ENCODE assay signal across 9 cellular contexts in genomic region chr10:95783741-95784140, GRCh38. TPM values are rescaled to one million over a fixed set of nuclear protein-coding genes. Genes with fewer than 3 reads are reported as not detected.
A peak's percentile ranks its signal among the peaks of the same experiment; 100 is the strongest.
DNase-seq lines count a peak whose midpoint lies in the region; ATAC-seq and TF ChIP-seq lines count a peak whose summit lies in the region.
"Had no signal": no experiment of that assay in that cellular context is flagged by ENCODE, and none has a peak within 500 bp of the region (broad histone marks: within the 10 kb centered on the region; RNA-seq: fewer than 3 reads in every experiment).

No MANE protein-coding gene starts in this region.

- H3K27me3 ChIP-seq in aorta (ENCODE audit: control insufficient read depth in 1 of 2, insufficient read depth in 2 of 2, low read length in 1 of 2): no peaks in the 10 kb centered on the region

- H3K36me3 Mint-ChIP-seq in activated CD8-positive, alpha-beta T cell treated with anti-CD3 and anti-CD28 coated beads for 36 hours (ENCODE audit: low read depth): no peaks in the 10 kb centered on the region

- peaks cover 6 to 10% of the 10 kb centered on the region in 2 donors for H3K4me1 ChIP-seq in aorta (ENCODE audit: control insufficient read depth in 1 of 2, insufficient read depth in 2 of 2, low read length in 2 of 2)

- no peak overlapping the region for H3K27ac Mint-ChIP-seq in stimulated activated naive CD8-positive, alpha-beta T cell treated with anti-CD3 and anti-CD28 coated beads, Interleukin-15, amount 100 ng/mL, for 72 hours
- no peak overlapping the region for H3K27ac Mint-ChIP-seq in activated CD8-positive, alpha-beta T cell treated with anti-CD3 and anti-CD28 coated beads for 36 hours

- no peaks in the 10 kb centered on the region for H3K9me3 ChIP-seq in aorta (ENCODE audit: control insufficient read depth, low read length)

- ATAC-seq in stimulated activated naive CD8-positive, alpha-beta T cell treated with anti-CD3 and anti-CD28 coated beads, Interleukin-15, Interleukin-2, amounts not matched to agents 100 U/mL and 50 U/mL, for 24 hours: peak; percentile 36
- ATAC-seq in stimulated activated naive CD8-positive, alpha-beta T cell treated with anti-CD3 and anti-CD28 coated beads, Interleukin-15, amount 100 ng/mL, for 72 hours: no peak
- peak; percentile 56 for ATAC-seq in HG02759 (IDR thresholded peaks at IDR 0.05; ENCODE audit: unreplicated experiment)
- peak; percentile 27 for ATAC-seq in HG03558 (IDR thresholded peaks at IDR 0.05; ENCODE audit: extremely low read depth, unreplicated experiment)
- peak; percentile 66 for ATAC-seq in aorta (ENCODE audit: low FRiP score)
- ATAC-seq in activated CD8-positive, alpha-beta T cell treated with anti-CD3 and anti-CD28 coated beads for 36 hours: no peak

- no peak overlapping the region for H3K4me3 ChIP-seq in aorta (ENCODE audit: low read length in 2 of 2)

- no peaks in the 10 kb centered on the region for H3K36me3 ChIP-seq in aorta (ENCODE audit: control insufficient read depth in 1 of 2, insufficient read depth in 2 of 2, low read length in 1 of 2)

- POLR2A ChIA-PET in activated CD8-positive, alpha-beta T cell treated with anti-CD3 and anti-CD28 coated beads for 36 hours (lab: Charles Lee): interaction anchor here (0.6 to 0.7 kb wide), 3 partner anchors 15 to 156 kb away, joined by 3 read pairs; no protein-coding TSS in a partner anchor

- no peak overlapping the region for H3K27ac ChIP-seq in aorta (ENCODE audit: low read depth in 1 of 2, low read length in 2 of 2)

- intact Hi-C loops in aorta (cut with DNase I): no loop called here
- intact Hi-C loops in activated CD8-positive, alpha-beta T cell treated with anti-CD3 and anti-CD28 coated beads for 36 hours (cut with micrococcal nuclease): no loop called here

- H3K4me1 Mint-ChIP-seq in stimulated activated naive CD8-positive, alpha-beta T cell treated with anti-CD3 and anti-CD28 coated beads, Interleukin-15, amount 100 ng/mL, for 72 hours: peaks cover 38% of the 10 kb centered on the region
- H3K4me1 Mint-ChIP-seq in activated CD8-positive, alpha-beta T cell treated with anti-CD3 and anti-CD28 coated beads for 36 hours (ENCODE audit: low read depth): peaks cover 3% of the 10 kb centered on the region

- CTCF ChIA-PET in activated CD8-positive, alpha-beta T cell treated with anti-CD3 and anti-CD28 coated beads for 36 hours (lab: Charles Lee): no interaction called here

- no peak for TF ChIP-seq CTCF in activated CD8-positive, alpha-beta T cell treated with anti-CD3 and anti-CD28 coated beads for 36 hours (IDR thresholded peaks at IDR 0.05)

- H3K9me3 Mint-ChIP-seq in stimulated activated naive CD8-positive, alpha-beta T cell treated with anti-CD3 and anti-CD28 coated beads, Interleukin-15, amount 100 ng/mL, for 72 hours: no peaks in the 10 kb centered on the region
- no peaks in the 10 kb centered on the region for H3K9me3 Mint-ChIP-seq in activated CD8-positive, alpha-beta T cell treated with anti-CD3 and anti-CD28 coated beads for 36 hours

- 50 to 52% methylated on average over 3 of the region's 3 CpGs for WGBS in aorta, 2 donors

- peaks cover 27% of the 10 kb centered on the region for H3K27me3 Mint-ChIP-seq in stimulated activated naive CD8-positive, alpha-beta T cell treated with anti-CD3 and anti-CD28 coated beads, Interleukin-15, amount 100 ng/mL, for 72 hours
- peaks cover 16% of the 10 kb centered on the region for H3K27me3 Mint-ChIP-seq in activated CD8-positive, alpha-beta T cell treated with anti-CD3 and anti-CD28 coated beads for 36 hours

- DNase-seq in stimulated activated naive CD8-positive, alpha-beta T cell treated with anti-CD3 and anti-CD28 coated beads, Interleukin-15, Interleukin-2, amounts not matched to agents 100 U/mL and 50 U/mL, for 24 hours: no peak
- DNase-seq in stimulated activated naive CD8-positive, alpha-beta T cell treated with anti-CD3 and anti-CD28 coated beads, Interleukin-15, amount 100 ng/mL, for 72 hours: no peak
- no peak for DNase-seq in aorta
- no peak for DNase-seq in ecto neural progenitor cell (ENCODE audit: low spot score)
- no peak for DNase-seq in DMS79 (lab: John Stamatoyannopoulos, UW)
- no peak for DNase-seq in activated CD8-positive, alpha-beta T cell treated with anti-CD3 and anti-CD28 coated beads for 36 hours
- DNase-seq: KG1 had no signal

- H3K4me3 Mint-ChIP-seq in stimulated activated naive CD8-positive, alpha-beta T cell treated with anti-CD3 and anti-CD28 coated beads, Interleukin-15, amount 100 ng/mL, for 72 hours: no peak overlapping the region
- H3K4me3 Mint-ChIP-seq in activated CD8-positive, alpha-beta T cell treated with anti-CD3 and anti-CD28 coated beads for 36 hours: no peak overlapping the region

RNA-seq across cellular contexts. Expression of gene ENTPD1, which starts 27.8 kb away (rescaled TPM):
- 100 to 1,000 TPM in 1 of 2 donors, 10 to 100 TPM in 1; 77.8 to 110 TPM for total RNA-seq in aorta
- polyA plus RNA-seq in aorta: 10 to 100 TPM; 18.2 to 22.2 TPM
- 1 to 10 TPM; 4.4 to 4.6 TPM for total RNA-seq in activated CD8-positive, alpha-beta T cell treated with anti-CD3 and anti-CD28 coated beads for 36 hours

Comparison
In these comparisons a context has a peak if more than half of its experiments do, and no peak if none do; other contexts are left out.
1. ATAC-seq: peak in stimulated activated naive CD8-positive, alpha-beta T cell treated with anti-CD3 and anti-CD28 coated beads, Interleukin-15, Interleukin-2, amounts not matched to agents 100 U/mL and 50 U/mL, for 24 hours (single experiment), HG02759 (single experiment), HG03558 (single experiment) and aorta (single experiment); none in stimulated activated naive CD8-positive, alpha-beta T cell treated with anti-CD3 and anti-CD28 coated beads, Interleukin-15, amount 100 ng/mL, for 72 hours (single experiment) and activated CD8-positive, alpha-beta T cell treated with anti-CD3 and anti-CD28 coated beads for 36 hours (single experiment).
2. RNA of gene ENTPD1, which starts 27.8 kb away (total RNA-seq): 77.8 to 110 TPM in aorta; 4.4 to 4.6 TPM in activated CD8-positive, alpha-beta T cell treated with anti-CD3 and anti-CD28 coated beads for 36 hours; every median in the first group is over 10 times any median in the second.